Comparison of ENCODE assay signal across 8 cellular contexts in genomic region chr10:15859531-15859864, GRCh38. TPM values are rescaled to one million over a fixed set of nuclear protein-coding genes. Genes with fewer than 3 reads are reported as not detected.
DNase-seq lines count a peak whose midpoint lies in the region; ATAC-seq and TF ChIP-seq lines count a peak whose summit lies in the region.

No MANE protein-coding gene starts in this region.

- WGBS in GM23248 (ENCODE audit: low coverage in 1 of 2, low lambda C conversion rate in 2 of 2, missing lambda C conversion rate in 2 of 2), 2 experiments: 9 to 10% methylated on average over 7 of the region's 7 CpGs
- WGBS in gastroesophageal sphincter (ENCODE audit: low coverage in 1 of 2), 2 donors: 10 to 14% methylated on average over 5 to 6 of the region's 7 CpGs

- no peaks in the 10 kb centered on the region for H3K36me3 ChIP-seq in GM23248 (ENCODE audit: low read depth)
- H3K36me3 ChIP-seq in gastroesophageal sphincter: no peaks in the 10 kb centered on the region
- no peaks in the 10 kb centered on the region for H3K36me3 ChIP-seq in skeletal muscle satellite cell (ENCODE audit: insufficient read depth, low read length)

- no peaks in the 10 kb centered on the region for H3K9me2 ChIP-seq in GM23248 (ENCODE audit: insufficient read depth)

- H4K20me1 ChIP-seq in GM23248 (ENCODE audit: insufficient read depth): no peaks in the 10 kb centered on the region

- no peaks in the 10 kb centered on the region for H3F3A ChIP-seq in GM23248 (ENCODE audit: insufficient read depth)

- DNase-seq in GM23248 (no peak), GM03348 (ENCODE audit: low spot score) (no peak), amygdala (lab: John Stamatoyannopoulos, UW) (no peak), NCI-H524 (lab: John Stamatoyannopoulos, UW) (no peak)

- peaks cover 33% of the 10 kb centered on the region for H3K4me1 ChIP-seq in GM23248 (ENCODE audit: insufficient read depth)
- peaks cover 4 to 45% (median 5%) of the 10 kb centered on the region in 3 donors for H3K4me1 ChIP-seq in gastroesophageal sphincter
- H3K4me1 ChIP-seq in skeletal muscle satellite cell (ENCODE audit: control insufficient read depth, insufficient read depth, low read length): peaks cover 15% of the 10 kb centered on the region

- H3K27ac ChIP-seq in GM23248 (peak overlapping the region; percentile 63; the same call in 1 of the 2 replicates), VCaP (peak overlapping the region; percentile 84), gastroesophageal sphincter (peak overlapping the region; percentile 54 to 86 (median 82))

- no peak for TF ChIP-seq POLR2A in gastroesophageal sphincter (IDR thresholded peaks at IDR 0.05)

- H3K79me2 ChIP-seq in GM23248 (ENCODE audit: insufficient read depth): peaks cover 56% of the 10 kb centered on the region

- H3K9me3 ChIP-seq in GM23248 (ENCODE audit: low read depth): no peaks in the 10 kb centered on the region
- no peaks in the 10 kb centered on the region for H3K9me3 ChIP-seq in gastroesophageal sphincter
- H3K9me3 ChIP-seq in skeletal muscle satellite cell (replicated peaks; ENCODE audit: low read length): no peaks in the 10 kb centered on the region

- H3K4me3 ChIP-seq in GM23248 (peak overlapping the region; percentile 97), gastroesophageal sphincter (peak overlapping the region; percentile 83 to 92), skeletal muscle satellite cell (ENCODE audit: low read length) (peak overlapping the region; percentile 88)

- H3K4me2 ChIP-seq in GM23248 (ENCODE audit: unreplicated experiment) (peak overlapping the region; percentile 88), skeletal muscle satellite cell (ENCODE audit: low read length) (peak overlapping the region; percentile 81)

- TF ChIP-seq CTCF in VCaP (conservative IDR thresholded peaks at IDR 0.05): no peak
- no peak for TF ChIP-seq CTCF in gastroesophageal sphincter (IDR thresholded peaks at IDR 0.05)

- H3K27me3 ChIP-seq in GM23248 (replicated peaks; ENCODE audit: insufficient read depth): no peaks in the 10 kb centered on the region
- no peaks in the 10 kb centered on the region for H3K27me3 ChIP-seq in gastroesophageal sphincter
- peaks cover 3% of the 10 kb centered on the region for H3K27me3 ChIP-seq in skeletal muscle satellite cell (ENCODE audit: control insufficient read depth, insufficient read depth, low read length)

- peak overlapping the region; percentile 99 for H2AFZ ChIP-seq in GM23248

- ATAC-seq in gastroesophageal sphincter: no peak
- no peak for ATAC-seq in HG02840 (IDR thresholded peaks at IDR 0.05; ENCODE audit: low FRiP score, unreplicated experiment)

- in situ Hi-C loops in GM23248 (cut with MboI): no loop called here

- TF ChIP-seq EP300 in gastroesophageal sphincter (IDR thresholded peaks at IDR 0.05): no peak

- peak overlapping the region; percentile 80 for H3K9ac ChIP-seq in GM23248
- peak overlapping the region; percentile 85 for H3K9ac ChIP-seq in skeletal muscle satellite cell (ENCODE audit: low read depth, low read length)

RNA-seq across cellular contexts. Expression of gene MINDY3, which starts 0.8 kb away (rescaled TPM):
- 38.2 and 43.1 TPM in 2 replicates for total RNA-seq in GM23248 (2014; rRNA removed; shearing (Covaris generic))
- 35.7 and 37.2 TPM in 2 replicates for polyA plus RNA-seq in GM23248 (2016; fragmentation: Nextera tagmentation; extraction: Ambion mirVana)
- total RNA-seq in gastroesophageal sphincter: 10 to 100 TPM; 21.8 to 93.6 (median 36.7) TPM
- total RNA-seq in skeletal muscle satellite cell (2012; rRNA removed): 29.1 and 29.7 TPM in 2 replicates
